8 cellular contexts compared by ENCODE assay signal in genomic region chr6:107490568-107491058, GRCh38. TPM values are rescaled to one million over a fixed set of nuclear protein-coding genes. Genes with fewer than 3 reads are reported as not detected.
DNase-seq lines count a peak whose midpoint lies in the region; ATAC-seq and TF ChIP-seq lines count a peak whose summit lies in the region.

No MANE protein-coding gene starts in this region.

- H3K27me3 Mint-ChIP-seq in CD8-positive, alpha-beta T cell (ENCODE audit: low read depth): peaks cover 32% of the 10 kb centered on the region
- H3K27me3 Mint-ChIP-seq in chondrocyte (ENCODE audit: low read depth): peaks cover 11% of the 10 kb centered on the region
- peaks cover 58% of the 10 kb centered on the region for H3K27me3 Mint-ChIP-seq in mesothelial cell of epicardium (ENCODE audit: low read depth)
- peaks cover 47 to 51% (median 49%) of the 10 kb centered on the region in 3 donors for H3K27me3 Mint-ChIP-seq in CD14-positive monocyte (ENCODE audit: low read depth in 3 of 3)

- H3K27ac ChIP-seq in CD8-positive, alpha-beta T cell (ENCODE audit: low read depth, low read length): no peak overlapping the region
- H3K27ac ChIP-seq in uterus: peak overlapping the region; percentile 85 to 95

- no peaks in the 10 kb centered on the region for H3K9me3 Mint-ChIP-seq in CD8-positive, alpha-beta T cell
- no peaks in the 10 kb centered on the region for H3K9me3 Mint-ChIP-seq in chondrocyte (ENCODE audit: low read depth)
- H3K9me3 Mint-ChIP-seq in mesothelial cell of epicardium: no peaks in the 10 kb centered on the region
- H3K9me3 Mint-ChIP-seq in CD14-positive monocyte: peaks cover 0 to 19% (median 4%) of the 10 kb centered on the region in 7 donors

- peak overlapping the region; percentile 87 for H3K4me3 Mint-ChIP-seq in CD8-positive, alpha-beta T cell
- no peak overlapping the region for H3K4me3 Mint-ChIP-seq in chondrocyte (ENCODE audit: unreplicated experiment)
- no peak overlapping the region for H3K4me3 Mint-ChIP-seq in mesothelial cell of epicardium
- H3K4me3 Mint-ChIP-seq in CD14-positive monocyte: peak overlapping the region in 1 of 2 donors; percentile 84

- no peak for TF ChIP-seq POLR2A in uterus (IDR thresholded peaks at IDR 0.05)

- POLR2A ChIA-PET in CD8-positive, alpha-beta T cell (lab: Charles Lee): interaction anchor here (2.1 kb wide), 1 partner anchor 30 kb away, joined by 4 read pairs; no protein-coding TSS in a partner anchor

- intact Hi-C loops in CD8-positive, alpha-beta T cell (cut with DNase I, micrococcal nuclease): loop anchor here in 1 of 2 experiments (1.0 kb wide), 1 partner anchor 31 kb away; the partner anchor contains the start of gene PDSS2
- intact Hi-C loops in uterus (cut with DNase I; ENCODE audit: low total_unique reads): no loop called here
- intact Hi-C loops in CD14-positive monocyte (cut with micrococcal nuclease): loop anchor here in 1 of 2 donors (5.0 kb wide), 1 partner anchor 342 kb away; no protein-coding TSS in a partner anchor

- peaks cover 28% of the 10 kb centered on the region for H3K4me1 ChIP-seq in CD8-positive, alpha-beta T cell (ENCODE audit: insufficient read depth, low read length)
- no peaks in the 10 kb centered on the region for H3K4me1 ChIP-seq in uterus

- no peak for TF ChIP-seq CTCF in CD8-positive, alpha-beta T cell (IDR thresholded peaks at IDR 0.05)
- TF ChIP-seq CTCF in chondrocyte (IDR thresholded peaks at IDR 0.05) (no peak), mesothelial cell of epicardium (IDR thresholded peaks at IDR 0.05; ENCODE audit: unreplicated experiment) (no peak), uterus (IDR thresholded peaks at IDR 0.05) (no peak), CD14-positive monocyte (IDR thresholded peaks at IDR 0.05) (no peak)

- CTCF ChIA-PET in CD8-positive, alpha-beta T cell (lab: Charles Lee): no interaction called here

- H3K9me3 ChIP-seq in CD8-positive, alpha-beta T cell (ENCODE audit: low read length): no peaks in the 10 kb centered on the region
- no peaks in the 10 kb centered on the region for H3K9me3 ChIP-seq in MG63
- no peaks in the 10 kb centered on the region for H3K9me3 ChIP-seq in uterus

- peak; percentile 18 for ATAC-seq in CD8-positive, alpha-beta T cell

- peak overlapping the region; percentile 68 for H3K4me3 ChIP-seq in CD8-positive, alpha-beta T cell (ENCODE audit: low read depth, low read length)
- H3K4me3 ChIP-seq in MG63 (peak overlapping the region; percentile 53), uterus (peak overlapping the region; percentile 63 to 66)

- H3K27me3 ChIP-seq in CD8-positive, alpha-beta T cell (ENCODE audit: insufficient read depth, low read length): peaks cover 44% of the 10 kb centered on the region
- peaks cover 21% of the 10 kb centered on the region for H3K27me3 ChIP-seq in MG63
- H3K27me3 ChIP-seq in uterus: no peaks in the 10 kb centered on the region

- peak in 2 of 7 experiments; percentile 18 to 20 for DNase-seq in CD8-positive, alpha-beta T cell
- no peak for DNase-seq in MG63
- DNase-seq in chondrocyte (ENCODE audit: low spot score): no peak
- no peak for DNase-seq in mesothelial cell of epicardium (ENCODE audit: low spot score in 2 of 2, unreplicated experiment in 2 of 2)
- peak in 1 of 2 donors; percentile 25 for DNase-seq in uterus
- no peak for DNase-seq in activated CD4-positive, CD25-positive, alpha-beta regulatory T cell (lab: John Stamatoyannopoulos, UW)
- DNase-seq in CD14-positive monocyte (ENCODE audit: low spot score): no peak
- DNase-seq in GM19238 (ENCODE audit: insufficient read length, low spot score): no peak

- H3K36me3 ChIP-seq in CD8-positive, alpha-beta T cell (ENCODE audit: insufficient read depth, low read length): no peaks in the 10 kb centered on the region
- H3K36me3 ChIP-seq in MG63 (no peaks in the 10 kb centered on the region), uterus (no peaks in the 10 kb centered on the region)

- H3K4me1 Mint-ChIP-seq in CD8-positive, alpha-beta T cell (ENCODE audit: low read depth): peaks cover 18% of the 10 kb centered on the region
- H3K4me1 Mint-ChIP-seq in chondrocyte (ENCODE audit: low read depth) (peaks cover 25% of the 10 kb centered on the region), mesothelial cell of epicardium (peaks cover 31% of the 10 kb centered on the region), CD14-positive monocyte (peaks cover 27% of the 10 kb centered on the region)

- peaks cover 3% of the 10 kb centered on the region for H3K36me3 Mint-ChIP-seq in CD8-positive, alpha-beta T cell
- H3K36me3 Mint-ChIP-seq in chondrocyte (ENCODE audit: low read depth) (no peaks in the 10 kb centered on the region), mesothelial cell of epicardium (no peaks in the 10 kb centered on the region), CD14-positive monocyte (peaks cover 2 to 5% of the 10 kb centered on the region in 2 donors)

- H3K27ac Mint-ChIP-seq in CD8-positive, alpha-beta T cell: no peak overlapping the region
- H3K27ac Mint-ChIP-seq in chondrocyte (ENCODE audit: unreplicated experiment): peak overlapping the region; percentile 83
- peak overlapping the region; percentile 58 for H3K27ac Mint-ChIP-seq in mesothelial cell of epicardium
- no peak overlapping the region for H3K27ac Mint-ChIP-seq in CD14-positive monocyte

RNA-seq across cellular contexts. Expression of gene SOBP, which starts 0.7 kb away (rescaled TPM):
- total RNA-seq in CD8-positive, alpha-beta T cell: under 1 TPM; 0.19 to 0.44 TPM
- 0.12 and 0.69 TPM in 2 replicates for total RNA-seq in MG63 (2014; rRNA removed; shearing (Covaris generic); ENCODE audit: low replicate concordance)
- 6.6 to 9.8 TPM (median 6.7 TPM) in 3 replicates for total RNA-seq in chondrocyte
- total RNA-seq in mesothelial cell of epicardium: 7.6 to 8.8 TPM (median 7.6 TPM) in 3 replicates
- 10 to 100 TPM in 2 of 4 donors, 1 to 10 TPM in 2; 2.6 to 21.2 (median 8.7) TPM for total RNA-seq in uterus
- not detected for polyA plus RNA-seq in CD14-positive monocyte

RNA-seq across cellular contexts. Expression of gene PDSS2, which starts 31.2 kb away (rescaled TPM):
- total RNA-seq in CD8-positive, alpha-beta T cell: 1 to 10 TPM; 3.7 to 4.7 TPM
- total RNA-seq in MG63 (2014; rRNA removed; shearing (Covaris generic); ENCODE audit: low replicate concordance): 13.9 and 24.3 TPM in 2 replicates
- 10.1 to 13.1 TPM (median 10.4 TPM) in 3 replicates for total RNA-seq in chondrocyte
- 10.7 to 13.2 TPM (median 13.0 TPM) in 3 replicates for total RNA-seq in mesothelial cell of epicardium
- total RNA-seq in uterus: 10 to 100 TPM in 2 of 4 donors, 1 to 10 TPM in 2; 2.3 to 16.9 (median 10.7) TPM
- polyA plus RNA-seq in CD14-positive monocyte: 10 to 100 TPM; 13.3 to 13.9 TPM

Comparison
In these comparisons a context has a peak if more than half of its experiments do, and no peak if none do; other contexts are left out.
1. H3K27ac Mint-ChIP-seq: peak in chondrocyte (single experiment) and mesothelial cell of epicardium (single experiment); none in CD8-positive, alpha-beta T cell (single experiment) and CD14-positive monocyte (0 of 7).
2. Peak in every context shown above with its lines, with median percentiles within 50 percentile points of each other: H3K4me3 ChIP-seq.